Comparison of ENCODE assay signal across 17 cellular contexts in genomic region chr3:10177737-10178136, GRCh38. TPM values are rescaled to one million over a fixed set of nuclear protein-coding genes. Genes with fewer than 3 reads are reported as not detected.
DNase-seq lines count a peak whose midpoint lies in the region; ATAC-seq, FAIRE-seq and TF ChIP-seq lines count a peak whose summit lies in the region.
"Had no signal": no experiment of that assay in that cellular context is flagged by ENCODE, and none has a peak within 500 bp of the region (broad histone marks: within the 10 kb centered on the region; RNA-seq: fewer than 3 reads in every experiment).

No MANE protein-coding gene starts in this region.

- H3K4me3 Mint-ChIP-seq in IgD-negative memory B cell = no peak overlapping the region
- no peak overlapping the region for H3K4me3 Mint-ChIP-seq in T-helper 17 cell
- no peak overlapping the region for H3K4me3 Mint-ChIP-seq in stimulated activated effector memory CD8-positive, alpha-beta T cell treated with anti-CD3 and anti-CD28 coated beads, Interleukin-12 subunit alpha, Interleukin-12 subunit beta, amount 100 ng/mL, for 72 hours
- H3K4me3 Mint-ChIP-seq in mesothelial cell of epicardium = no peak overlapping the region
- H3K4me3 Mint-ChIP-seq: B cell; CD4-positive, alpha-beta T cell; H9 had no signal

- no peak for TF ChIP-seq CTCF in mesothelial cell of epicardium (IDR thresholded peaks at IDR 0.05; ENCODE audit: unreplicated experiment)

- no peaks in the 10 kb centered on the region for H3K27me3 Mint-ChIP-seq in IgD-negative memory B cell
- H3K27me3 Mint-ChIP-seq in T-helper 17 cell = no peaks in the 10 kb centered on the region
- H3K27me3 Mint-ChIP-seq in mesothelial cell of epicardium (ENCODE audit: low read depth) = peaks cover 2% of the 10 kb centered on the region
- H3K27me3 Mint-ChIP-seq: B cell; CD4-positive, alpha-beta T cell had no signal

- H3K4me1 ChIP-seq in BLaER1 treated with 17β-estradiol and CSF1 and Interleukin-3, amounts not matched to agents 10 nM and 100 nM = peaks cover 49 to 92% (median 79%) of the 10 kb centered on the region in 10 experiments
- H3K4me1 ChIP-seq in small intestine (ENCODE audit: control insufficient read depth in 2 of 2, insufficient read depth in 1 of 2, low read depth in 1 of 2, low read length in 1 of 2) = no peaks in the 10 kb centered on the region
- H3K4me1 ChIP-seq: Caco-2 had no signal

- no peak overlapping the region for H3K4me3 ChIP-seq in BLaER1 treated with 17β-estradiol and CSF1 and Interleukin-3, amounts not matched to agents 10 nM and 100 nM
- H3K4me3 ChIP-seq in small intestine (ENCODE audit: low read depth in 1 of 2, low read length in 2 of 2) = no peak overlapping the region

- peaks cover 18% of the 10 kb centered on the region for H3K36me3 Mint-ChIP-seq in IgD-negative memory B cell
- H3K36me3 Mint-ChIP-seq in T-helper 17 cell (ENCODE audit: low read depth) = no peaks in the 10 kb centered on the region
- peaks cover 45% of the 10 kb centered on the region for H3K36me3 Mint-ChIP-seq in stimulated activated effector memory CD8-positive, alpha-beta T cell treated with anti-CD3 and anti-CD28 coated beads, Interleukin-12 subunit alpha, Interleukin-12 subunit beta, amount 100 ng/mL, for 72 hours
- H3K36me3 Mint-ChIP-seq in mesothelial cell of epicardium = no peaks in the 10 kb centered on the region

- H3K9me3 Mint-ChIP-seq in IgD-negative memory B cell (no peaks in the 10 kb centered on the region), mesothelial cell of epicardium (no peaks in the 10 kb centered on the region)
- H3K9me3 Mint-ChIP-seq in stimulated activated effector memory CD8-positive, alpha-beta T cell treated with anti-CD3 and anti-CD28 coated beads, Interleukin-12 subunit alpha, Interleukin-12 subunit beta, amount 100 ng/mL, for 72 hours = no peaks in the 10 kb centered on the region
- H3K9me3 Mint-ChIP-seq: CD4-positive, alpha-beta T cell; H9 had no signal

- no peaks in the 10 kb centered on the region for H3K9me3 ChIP-seq in BLaER1 treated with 17β-estradiol and CSF1 and Interleukin-3, amounts not matched to agents 10 nM and 100 nM (replicated peaks in 1 of 11)
- H3K9me3 ChIP-seq in T-helper 17 cell (ENCODE audit: control insufficient read depth, low read length, poor library complexity, severe bottlenecking) = no peaks in the 10 kb centered on the region
- no peaks in the 10 kb centered on the region for H3K9me3 ChIP-seq in small intestine (ENCODE audit: control insufficient read depth, low read depth)
- H3K9me3 ChIP-seq: Caco-2 had no signal

- ATAC-seq in T-helper 17 cell = no peak
- no peak for ATAC-seq in stimulated activated effector memory CD8-positive, alpha-beta T cell treated with anti-CD3 and anti-CD28 coated beads, Interleukin-12 subunit alpha, Interleukin-12 subunit beta, amount 100 ng/mL, for 72 hours
- ATAC-seq: HepG2 had no signal

- no peak for DNase-seq in T-helper 17 cell
- no peak for DNase-seq in stimulated activated effector memory CD8-positive, alpha-beta T cell treated with anti-CD3 and anti-CD28 coated beads, Interleukin-12 subunit alpha, Interleukin-12 subunit beta, amount 100 ng/mL, for 72 hours (ENCODE audit: low spot score in 2 of 2)
- DNase-seq in small intestine = no peak
- DNase-seq in frontal cortex (ENCODE audit: low spot score in 2 of 2) = no peak
- DNase-seq in mesothelial cell of epicardium (ENCODE audit: low spot score in 2 of 2, unreplicated experiment in 2 of 2) = no peak
- DNase-seq: Caco-2; CD4-positive, alpha-beta T cell; GDM1; H9 had no signal

- H3K9ac ChIP-seq in BLaER1 treated with 17β-estradiol and CSF1 and Interleukin-3, amounts not matched to agents 10 nM and 100 nM = peak overlapping the region in 6 of 11 experiments; percentile 6 to 48 (median 25); a peak in 6 of 22 replicates

- H4K20me1 ChIP-seq in BLaER1 treated with 17β-estradiol and CSF1 and Interleukin-3, amounts not matched to agents 10 nM and 100 nM = no peaks in the 10 kb centered on the region

- WGBS in small intestine, 3 donors = 89 to 92% (median 91%) methylated on average over 12 of the region's 12 CpGs

- peak overlapping the region in 6 of 11 experiments; percentile 8 to 96 (median 82); a peak in 10 of 22 replicates for H3K4me2 ChIP-seq in BLaER1 treated with 17β-estradiol and CSF1 and Interleukin-3, amounts not matched to agents 10 nM and 100 nM

- H3K27ac Mint-ChIP-seq in IgD-negative memory B cell = peak overlapping the region in 2 of 3 donors; percentile 16 to 64
- H3K27ac Mint-ChIP-seq in T-helper 17 cell = peak overlapping the region; percentile 39
- peak overlapping the region; percentile 52 for H3K27ac Mint-ChIP-seq in stimulated activated effector memory CD8-positive, alpha-beta T cell treated with anti-CD3 and anti-CD28 coated beads, Interleukin-12 subunit alpha, Interleukin-12 subunit beta, amount 100 ng/mL, for 72 hours
- H3K27ac Mint-ChIP-seq in mesothelial cell of epicardium = no peak overlapping the region
- H3K27ac Mint-ChIP-seq: B cell; CD4-positive, alpha-beta T cell had no signal

- peak overlapping the region in 9 of 11 experiments; percentile 13 to 98 (median 52); a peak in 17 of 22 replicates for H3K27ac ChIP-seq in BLaER1 treated with 17β-estradiol and CSF1 and Interleukin-3, amounts not matched to agents 10 nM and 100 nM
- no peak overlapping the region for H3K27ac ChIP-seq in small intestine (ENCODE audit: low read depth in 1 of 2, low read length in 1 of 2)
- H3K27ac ChIP-seq: C4-2B had no signal

- H3K27me3 ChIP-seq in BLaER1 treated with 17β-estradiol and CSF1 and Interleukin-3, amounts not matched to agents 10 nM and 100 nM = no peaks in the 10 kb centered on the region
- no peaks in the 10 kb centered on the region for H3K27me3 ChIP-seq in small intestine (ENCODE audit: control insufficient read depth in 2 of 2, insufficient read depth in 2 of 2, low read length in 2 of 2)

- H3K4me1 Mint-ChIP-seq in IgD-negative memory B cell (peaks cover 24 to 28% (median 25%) of the 10 kb centered on the region in 3 donors), T-helper 17 cell (peaks cover 23% of the 10 kb centered on the region), mesothelial cell of epicardium (no peaks in the 10 kb centered on the region)
- H3K4me1 Mint-ChIP-seq in stimulated activated effector memory CD8-positive, alpha-beta T cell treated with anti-CD3 and anti-CD28 coated beads, Interleukin-12 subunit alpha, Interleukin-12 subunit beta, amount 100 ng/mL, for 72 hours = peaks cover 37% of the 10 kb centered on the region
- H3K4me1 Mint-ChIP-seq: H9 had no signal

- peaks cover 0 to 50% (median 24%) of the 10 kb centered on the region in 11 experiments; a peak in 15 of 22 replicates for H3K36me3 ChIP-seq in BLaER1 treated with 17β-estradiol and CSF1 and Interleukin-3, amounts not matched to agents 10 nM and 100 nM
- H3K36me3 ChIP-seq in small intestine (ENCODE audit: control insufficient read depth in 2 of 2, insufficient read depth in 2 of 2, low read length in 2 of 2) = peaks cover 0 to 2% of the 10 kb centered on the region in 2 donors

- no peak for FAIRE-seq in small intestine (lab: Jason Lieb, UNC)
- no peak for FAIRE-seq in frontal cortex (lab: Jason Lieb, UNC)
- FAIRE-seq: D721Med, GM19239, H1, HepG2 had no signal

RNA-seq across cellular contexts. Expression of gene IRAK2, which starts 13.0 kb away (rescaled TPM):
- 8.4 TPM for polyA plus RNA-seq in IgD-negative memory B cell
- total RNA-seq in T-helper 17 cell = 1 to 10 TPM; 4.6 to 5.0 TPM
- polyA plus RNA-seq in small intestine = 1 to 10 TPM; 2.0 to 6.8 (median 4.2) TPM
- 3.3 TPM for total RNA-seq in frontal cortex
- total RNA-seq in mesothelial cell of epicardium = 0.69 to 0.97 TPM (median 0.77 TPM) in 3 replicates

RNA-seq across cellular contexts. Expression of gene VHL, which starts 36.2 kb away (rescaled TPM):
- polyA plus RNA-seq in IgD-negative memory B cell (47.3 TPM), small intestine (10 to 100 TPM; 21.9 to 34.0 (median 24.4) TPM)
- total RNA-seq in T-helper 17 cell (10 to 100 TPM; 56.3 to 63.7 TPM), frontal cortex (123 TPM), mesothelial cell of epicardium (71.2 to 73.7 TPM (median 72.9 TPM) in 3 replicates)

Comparison
In these comparisons a context has a peak if more than half of its experiments do, and no peak if none do; other contexts are left out.
1. H3K27ac ChIP-seq: peak in BLaER1 treated with 17β-estradiol and CSF1 and Interleukin-3, amounts not matched to agents 10 nM and 100 nM (9 of 11); none in small intestine (0 of 2).